Comparison of ENCODE assay signal across 10 cellular contexts in the genomic region with DNA sequence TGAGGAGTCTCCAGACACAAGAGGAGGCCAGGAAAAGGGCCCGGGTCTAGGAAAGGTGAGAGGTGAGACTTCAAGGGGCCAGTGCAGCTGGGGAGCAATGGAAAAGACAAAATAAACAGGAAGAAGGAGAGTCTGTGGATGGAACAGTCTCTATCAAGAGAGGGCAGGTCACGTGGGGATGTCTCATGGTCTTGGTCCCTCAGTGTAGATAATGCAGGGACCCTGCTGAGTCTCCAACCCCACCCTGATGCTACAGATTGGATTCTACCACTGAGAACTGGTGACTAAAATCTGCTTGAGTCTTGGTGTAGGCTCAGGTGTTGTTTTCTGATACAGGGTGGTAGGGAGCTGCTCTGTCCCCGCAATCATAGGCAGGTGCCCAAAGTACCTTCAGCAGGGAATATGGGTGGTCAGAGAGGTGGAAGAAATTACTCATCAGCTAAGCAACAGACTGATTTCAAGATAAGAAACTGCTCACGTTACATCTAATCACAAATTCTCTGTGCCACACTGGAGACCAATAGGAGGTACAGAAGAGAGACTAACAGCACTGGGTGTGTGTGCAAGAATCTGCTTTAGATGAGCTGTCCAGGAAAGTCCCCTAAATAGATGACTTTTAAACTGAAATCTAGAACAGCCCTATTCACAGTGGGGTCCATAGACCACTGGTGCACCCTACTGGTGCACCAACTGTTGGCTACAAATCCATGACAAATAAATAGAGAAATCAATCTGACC.
DNase-seq lines count a peak whose midpoint lies in the region; ATAC-seq, FAIRE-seq and TF ChIP-seq lines count a peak whose summit lies in the region.
"Had no signal": no experiment of that assay in that cellular context is flagged by ENCODE, and none has a peak within 500 bp of the region (broad histone marks: within the 10 kb centered on the region; RNA-seq: fewer than 3 reads in every experiment).

No MANE protein-coding gene starts in this region.

- intact Hi-C loops in natural killer cell (cut with micrococcal nuclease), result loop anchor here (1.0 kb wide), 1 partner anchor 111 kb away; no protein-coding TSS in a partner anchor
- intact Hi-C loops in tibial artery (cut with DNase I; ENCODE audit: low total_unique reads), result no loop called here

- TF ChIP-seq CTCF in natural killer cell (IDR thresholded peaks at IDR 0.05) (no peak), tibial artery (IDR thresholded peaks at IDR 0.05) (peak in 1 of 2 experiments; percentile 12)

- H3K9me3 ChIP-seq in tibial artery, result no peaks in the 10 kb centered on the region
- H3K9me3 ChIP-seq: BLaER1 had no signal

- H3K4me3 Mint-ChIP-seq in activated T-helper 17 cell treated with anti-CD3 and anti-CD28 coated beads, Interleukin-2, amount 50 U/mL, for 72 hours, result no peak overlapping the region
- no peak overlapping the region for H3K4me3 Mint-ChIP-seq in natural killer cell

- peak overlapping the region; percentile 68 for H3K27ac Mint-ChIP-seq in activated T-helper 17 cell treated with anti-CD3 and anti-CD28 coated beads, Interleukin-2, amount 50 U/mL, for 72 hours
- peak overlapping the region in 1 of 2 donors; percentile 1 for H3K27ac Mint-ChIP-seq in natural killer cell

- H3K4me1 ChIP-seq in tibial artery, result no peaks in the 10 kb centered on the region

- H3K27me3 Mint-ChIP-seq in activated T-helper 17 cell treated with anti-CD3 and anti-CD28 coated beads, Interleukin-2, amount 50 U/mL, for 72 hours, result no peaks in the 10 kb centered on the region
- H3K27me3 Mint-ChIP-seq in natural killer cell (ENCODE audit: low read depth in 2 of 2), result peaks cover 25 to 29% of the 10 kb centered on the region in 2 donors

- no peaks in the 10 kb centered on the region for H3K27me3 ChIP-seq in tibial artery
- H3K27me3 ChIP-seq: BLaER1 had no signal

- DNase-seq in NCI-H2171 treated with DMSO at 0.1 percent for 48 hours (lab: John Stamatoyannopoulos, UW), result peak; percentile 40
- DNase-seq in NCI-H2171 (lab: John Stamatoyannopoulos, UW), result no peak
- no peak for DNase-seq in natural killer cell
- no peak for DNase-seq in T1000 (lab: John Stamatoyannopoulos, UW)
- no peak for DNase-seq in GM19239 (ENCODE audit: insufficient read length, low spot score)
- no peak for DNase-seq in tibial artery

- no peak for FAIRE-seq in GM19239 (lab: Jason Lieb, UNC)

- H3K36me3 ChIP-seq in tibial artery, result no peaks in the 10 kb centered on the region
- H3K36me3 ChIP-seq: BLaER1 had no signal

- no peak overlapping the region for H3K27ac ChIP-seq in tibial artery
- H3K27ac ChIP-seq: BLaER1 had no signal

- peak; percentile 81 for ATAC-seq in HG02870 (IDR thresholded peaks at IDR 0.05; ENCODE audit: unreplicated experiment)
- peak; percentile 87 for ATAC-seq in activated T-helper 17 cell treated with anti-CD3 and anti-CD28 coated beads, Interleukin-2, amount 50 U/mL, for 72 hours (replicated peaks)
- ATAC-seq in natural killer cell, result peak; percentile 71 to 86 (median 74)
- ATAC-seq: Panc1 had no signal

- no peaks in the 10 kb centered on the region for H3K9me3 Mint-ChIP-seq in activated T-helper 17 cell treated with anti-CD3 and anti-CD28 coated beads, Interleukin-2, amount 50 U/mL, for 72 hours
- no peaks in the 10 kb centered on the region for H3K9me3 Mint-ChIP-seq in natural killer cell

- H3K36me3 Mint-ChIP-seq in activated T-helper 17 cell treated with anti-CD3 and anti-CD28 coated beads, Interleukin-2, amount 50 U/mL, for 72 hours (ENCODE audit: low read depth), result no peaks in the 10 kb centered on the region
- H3K36me3 Mint-ChIP-seq in natural killer cell, result no peaks in the 10 kb centered on the region

- H3K4me3 ChIP-seq in tibial artery, result no peak overlapping the region
- H3K4me3 ChIP-seq: BLaER1 had no signal

- peaks cover 32% of the 10 kb centered on the region for H3K4me1 Mint-ChIP-seq in activated T-helper 17 cell treated with anti-CD3 and anti-CD28 coated beads, Interleukin-2, amount 50 U/mL, for 72 hours
- H3K4me1 Mint-ChIP-seq in natural killer cell, result peaks cover 6 to 10% of the 10 kb centered on the region in 2 donors
